In genomic region chr5:31722111-31722510, GRCh38 we compare ENCODE assay signal across 22 cellular contexts.
"Had no signal": no experiment of that assay in that cellular context is flagged by ENCODE, and none has a peak within 500 bp of the region (broad histone marks: within the 10 kb centered on the region; RNA-seq: fewer than 3 reads in every experiment).

No MANE protein-coding gene starts in this region.

- H3K4me3 ChIP-seq: colonic mucosa, esophagus squamous epithelium, gastrocnemius medialis, heart right ventricle, left lung, lower lobe of right lung, mucosa of descending colon had no signal

- H3K27me3 ChIP-seq: colonic mucosa, esophagus squamous epithelium, gastrocnemius medialis, heart right ventricle, left lung had no signal

- H3K4me1 ChIP-seq: colonic mucosa, esophagus squamous epithelium, gastrocnemius medialis, left lung, lower lobe of right lung had no signal

- H3K36me3 ChIP-seq: colonic mucosa, esophagus squamous epithelium, gastrocnemius medialis, heart right ventricle, left lung, lower lobe of right lung had no signal

- H3K27ac ChIP-seq: colonic mucosa, epithelial cell of prostate, esophagus squamous epithelium, gastrocnemius medialis, left lung, lower lobe of right lung had no signal

- ATAC-seq: effector memory CD8-positive, alpha-beta T cell; esophagus mucosa; gastrocnemius medialis; left lung; lower lobe of right lung; mucosa of descending colon had no signal

- H3K9me3 ChIP-seq: colonic mucosa, esophagus squamous epithelium, gastrocnemius medialis, heart right ventricle, left lung, lower lobe of right lung, mucosa of descending colon had no signal

- DNase-seq: colonic mucosa; cortex of kidney; effector CD8-positive, alpha-beta T cell; effector memory CD8-positive, alpha-beta T cell; endodermal cell; erythroblast; esophagus squamous epithelium; foreskin fibroblast; foreskin melanocyte; gastrocnemius medialis; glutamatergic neuron; heart right ventricle; hippocampal formation; left cardiac atrium; left lung; lower lobe of right lung; mesenchymal stem cell; mucosa of descending colon had no signal

- FAIRE-seq: islet of Langerhans, keratinocyte had no signal
